ENCODE assay signal across 24 cellular contexts in genomic region chr12:69610126-69610525, GRCh38. TPM values are rescaled to one million over a fixed set of nuclear protein-coding genes. Genes with fewer than 3 reads are reported as not detected.
"Had no signal": no experiment of that assay in that cellular context is flagged by ENCODE, and none has a peak within 500 bp of the region (broad histone marks: within the 10 kb centered on the region; RNA-seq: fewer than 3 reads in every experiment).

No MANE protein-coding gene starts in this region.

- H3K4me1 ChIP-seq: upper lobe of left lung had no signal

- H3K36me3 Mint-ChIP-seq: mesothelial cell of epicardium; naive thymus-derived CD8-positive, alpha-beta T cell had no signal

- H3K27me3 Mint-ChIP-seq: activated naive CD8-positive, alpha-beta T cell treated with anti-CD3 and anti-CD28 coated beads, Interleukin-2, amount 50 U/mL, for 24 hours had no signal

- H3K4me1 Mint-ChIP-seq: activated naive CD8-positive, alpha-beta T cell treated with anti-CD3 and anti-CD28 coated beads, Interleukin-2, amount 50 U/mL, for 24 hours; mesothelial cell of epicardium had no signal

- H3K27ac ChIP-seq: upper lobe of left lung, WERI-Rb-1 had no signal

- H3K27ac Mint-ChIP-seq: activated CD8-positive, alpha-beta T cell treated with anti-CD3 and anti-CD28 coated beads, Interleukin-2, amount 10 ng/mL, durations not matched to agents 7 days and 5 days; activated naive CD8-positive, alpha-beta T cell treated with anti-CD3 and anti-CD28 coated beads, Interleukin-2, amount 50 U/mL, for 24 hours; activated T-helper 1 cell treated with anti-CD3 and anti-CD28 coated beads, Interleukin-12 subunit alpha, Interleukin-12 subunit beta, Interleukin-2, Interleukin-4 antibody, amounts not matched to agents 30 ng/mL and 10 ng/mL and 1 ng/mL, durations not matched to agents 14 hours and 24 hours and 36 hours; mesothelial cell of epicardium; naive thymus-derived CD8-positive, alpha-beta T cell; progenitor cell of endocrine pancreas had no signal

- ATAC-seq: activated CD8-positive, alpha-beta T cell treated with anti-CD3 and anti-CD28 coated beads, Interleukin-2, amount 10 ng/mL, durations not matched to agents 7 days and 5 days; esophagus mucosa; naive thymus-derived CD8-positive, alpha-beta T cell; stimulated activated naive CD8-positive, alpha-beta T cell treated with anti-CD3 and anti-CD28 coated beads, Interleukin-15, Interleukin-2, amounts not matched to agents 100 U/mL and 50 U/mL, for 24 hours had no signal

- H3K9me3 Mint-ChIP-seq: activated naive CD8-positive, alpha-beta T cell treated with anti-CD3 and anti-CD28 coated beads, Interleukin-2, amount 50 U/mL, for 24 hours; activated T-helper 1 cell treated with anti-CD3 and anti-CD28 coated beads, Interleukin-12 subunit alpha, Interleukin-12 subunit beta, Interleukin-2, Interleukin-4 antibody, amounts not matched to agents 30 ng/mL and 10 ng/mL and 1 ng/mL, durations not matched to agents 14 hours and 24 hours and 36 hours; mesothelial cell of epicardium; naive thymus-derived CD8-positive, alpha-beta T cell had no signal

- H3K4me3 ChIP-seq: upper lobe of left lung had no signal

- H3K27me3 ChIP-seq: upper lobe of left lung had no signal

- H3K36me3 ChIP-seq: upper lobe of left lung, WERI-Rb-1 had no signal

- DNase-seq: activated CD4-positive, alpha-beta T cell treated with anti-CD3 and anti-CD28 coated beads for 1 hour; activated CD4-positive, alpha-beta T cell treated with anti-CD3 and anti-CD28 coated beads, Interleukin-2, amount 50 U/mL, for 1 hour; activated CD8-positive, alpha-beta T cell treated with anti-CD3 and anti-CD28 coated beads, Interleukin-2, amount 10 ng/mL, durations not matched to agents 7 days and 5 days; activated gamma-delta T cell; activated naive CD4-positive, alpha-beta T cell treated with anti-CD3 and anti-CD28 coated beads, Interleukin-2, amount 50 U/mL, for 16 hours; activated naive CD8-positive, alpha-beta T cell treated with anti-CD3 and anti-CD28 coated beads, Interleukin-2, amount 50 U/mL, for 24 hours; effector memory CD4-positive, alpha-beta T cell; foreskin melanocyte; naive thymus-derived CD8-positive, alpha-beta T cell; stimulated activated CD4-positive, alpha-beta T cell treated with anti-CD3 and anti-CD28 coated beads, Interleukin-4, amount 100 ng/mL, for 4 hours; stimulated activated naive CD8-positive, alpha-beta T cell treated with anti-CD3 and anti-CD28 coated beads, Interleukin-15, Interleukin-2, amounts not matched to agents 100 U/mL and 50 U/mL, for 24 hours; T-helper 1 cell; WERI-Rb-1 had no signal

- H3K4me3 Mint-ChIP-seq: activated CD8-positive, alpha-beta T cell treated with anti-CD3 and anti-CD28 coated beads, Interleukin-2, amount 10 ng/mL, durations not matched to agents 7 days and 5 days; activated naive CD8-positive, alpha-beta T cell treated with anti-CD3 and anti-CD28 coated beads, Interleukin-2, amount 50 U/mL, for 24 hours; activated T-helper 1 cell treated with anti-CD3 and anti-CD28 coated beads, Interleukin-12 subunit alpha, Interleukin-12 subunit beta, Interleukin-2, Interleukin-4 antibody, amounts not matched to agents 30 ng/mL and 10 ng/mL and 1 ng/mL, durations not matched to agents 14 hours and 24 hours and 36 hours; mesothelial cell of epicardium; naive thymus-derived CD8-positive, alpha-beta T cell had no signal

- H3K9me3 ChIP-seq: upper lobe of left lung had no signal

RNA-seq across cellular contexts. Expression of gene LRRC10, which starts 0.6 kb away (rescaled TPM):
- total RNA-seq: activated CD8-positive, alpha-beta T cell treated with anti-CD3 and anti-CD28 coated beads, Interleukin-2, amount 10 ng/mL, durations not matched to agents 7 days and 5 days; activated T-helper 1 cell treated with anti-CD3 and anti-CD28 coated beads, Interleukin-12 subunit alpha, Interleukin-12 subunit beta, Interleukin-2, Interleukin-4 antibody, amounts not matched to agents 30 ng/mL and 10 ng/mL and 1 ng/mL, durations not matched to agents 14 hours and 24 hours and 36 hours; dermis microvascular lymphatic vessel endothelial cell; endothelial cell of umbilical vein; esophagus mucosa; lung microvascular endothelial cell; mesothelial cell of epicardium; naive thymus-derived CD8-positive, alpha-beta T cell; osteocyte; progenitor cell of endocrine pancreas; subcutaneous adipose tissue; upper lobe of left lung had no signal
- polyA plus RNA-seq: endothelial cell of umbilical vein; keratinocyte; naive thymus-derived CD8-positive, alpha-beta T cell had no signal
